ENCODE assay signal across 8 cellular contexts in genomic region chr11:18698341-18699268, GRCh38. TPM values are rescaled to one million over a fixed set of nuclear protein-coding genes. Genes with fewer than 3 reads are reported as not detected.
DNase-seq lines count a peak whose midpoint lies in the region; ATAC-seq, FAIRE-seq and TF ChIP-seq lines count a peak whose summit lies in the region.

TMEM86A (plus strand) TSS chr11:18698779; CDS start chr11:18698887, 108 bp downstream.

- peak within 1 kb of the TSS; percentile 41 for H3K4me3 ChIP-seq in bronchial epithelial cell (ENCODE audit: low read depth, low read length)
- peak within 1 kb of the TSS; percentile 68 to 95 (median 76) for H3K4me3 ChIP-seq in skin epidermis

- no peaks in the 10 kb centered on the region for H3K9me3 Mint-ChIP-seq in activated B cell treated with CpG ODN at 0.5 μM for 24 hours

- ATAC-seq in GM18520 (IDR thresholded peaks at IDR 0.05; ENCODE audit: unreplicated experiment) (peak; percentile 94), HG03095 (IDR thresholded peaks at IDR 0.05; ENCODE audit: unreplicated experiment) (peak; percentile 95), activated B cell treated with CpG ODN at 0.5 μM for 24 hours (ENCODE audit: low read depth) (peak; percentile 98)

- peak within 1 kb of the TSS; percentile 80 for H3K4me3 Mint-ChIP-seq in activated B cell treated with CpG ODN at 0.5 μM for 24 hours

- POLR2A ChIA-PET in activated B cell treated with CpG ODN at 0.5 μM for 24 hours (lab: Charles Lee), result interaction anchor here (1.0 to 1.2 kb wide), 2 partner anchors 65 to 304 kb away, joined by 4 read pairs; partner anchors contain the start of genes LDHA and SPTY2D1

- H3K36me3 ChIP-seq in bronchial epithelial cell (ENCODE audit: control insufficient read depth, insufficient read depth, low read length), result no peaks in the 10 kb centered on the region

- TF ChIP-seq CTCF in 22Rv1 (IDR thresholded peaks at IDR 0.05) (no peak), activated B cell treated with CpG ODN at 0.5 μM for 24 hours (IDR thresholded peaks at IDR 0.05) (no peak), bronchial epithelial cell (IDR thresholded peaks at IDR 0.05; ENCODE audit: insufficient read depth, low read length, severe bottlenecking) (no peak)

- no peaks in the 10 kb centered on the region for H3K27me3 ChIP-seq in bronchial epithelial cell (ENCODE audit: control insufficient read depth, insufficient read depth, low read length)

- H3K36me3 Mint-ChIP-seq in activated B cell treated with CpG ODN at 0.5 μM for 24 hours (ENCODE audit: low read depth), result no peaks in the 10 kb centered on the region

- peaks cover 17% of the 10 kb centered on the region for H3K4me1 Mint-ChIP-seq in activated B cell treated with CpG ODN at 0.5 μM for 24 hours

- peak; percentile 79 for FAIRE-seq in bronchial epithelial cell (lab: Jason Lieb, UNC)

- H3K27ac Mint-ChIP-seq in activated B cell treated with CpG ODN at 0.5 μM for 24 hours, result no peak within 1 kb of the TSS

- DNase-seq in NCI-H2196 (lab: John Stamatoyannopoulos, UW; ENCODE audit: unreplicated experiment), result peak; percentile 93
- peak; percentile 83 for DNase-seq in activated B cell treated with CpG ODN at 0.5 μM for 24 hours
- peak; percentile 56 for DNase-seq in bronchial epithelial cell (ENCODE audit: low read depth)
- DNase-seq in iPS-NIHi7 (ENCODE audit: extremely low spot score), result peak; percentile 98

- peaks cover 5% of the 10 kb centered on the region for H3K27me3 Mint-ChIP-seq in activated B cell treated with CpG ODN at 0.5 μM for 24 hours

- intact Hi-C loops in activated B cell treated with CpG ODN at 0.5 μM for 24 hours (cut with micrococcal nuclease), result loop anchor here (1.0 to 2.0 kb wide), 5 partner anchors 23 to 686 kb away; partner anchors contain the start of genes SERGEF, SPTY2D1 and UEVLD

- peak within 1 kb of the TSS; percentile 51 for H3K27ac ChIP-seq in 22Rv1
- H3K27ac ChIP-seq in skin epidermis, result peak within 1 kb of the TSS; percentile 20 to 89 (median 81)

- CTCF ChIA-PET in activated B cell treated with CpG ODN at 0.5 μM for 24 hours (lab: Charles Lee), result interaction anchor here (3.3 kb wide), 1 partner anchor 24 kb away, joined by 16 read pairs; no protein-coding TSS in a partner anchor

RNA-seq across cellular contexts. Expression of gene TMEM86A, which starts in this region (rescaled TPM):
- total RNA-seq in activated B cell treated with CpG ODN at 0.5 μM for 24 hours, result 0.10 and 0.13 TPM in 2 replicates
- total RNA-seq in bronchial epithelial cell, result 0.53 and 0.90 TPM in 2 replicates

Comparison
In these comparisons a context has a peak if more than half of its experiments do, and no peak if none do; other contexts are left out.
1. Peak in every context shown above with its lines: DNase-seq, ATAC-seq, H3K4me3 ChIP-seq and H3K27ac ChIP-seq.
2. Peak in DNase-seq and ATAC-seq in activated B cell treated with CpG ODN at 0.5 μM for 24 hours; RNA of the gene not detected or under 1 TPM.
3. Peak in DNase-seq and H3K4me3 ChIP-seq in bronchial epithelial cell; RNA of the gene not detected or under 1 TPM.